In the genomic region with DNA sequence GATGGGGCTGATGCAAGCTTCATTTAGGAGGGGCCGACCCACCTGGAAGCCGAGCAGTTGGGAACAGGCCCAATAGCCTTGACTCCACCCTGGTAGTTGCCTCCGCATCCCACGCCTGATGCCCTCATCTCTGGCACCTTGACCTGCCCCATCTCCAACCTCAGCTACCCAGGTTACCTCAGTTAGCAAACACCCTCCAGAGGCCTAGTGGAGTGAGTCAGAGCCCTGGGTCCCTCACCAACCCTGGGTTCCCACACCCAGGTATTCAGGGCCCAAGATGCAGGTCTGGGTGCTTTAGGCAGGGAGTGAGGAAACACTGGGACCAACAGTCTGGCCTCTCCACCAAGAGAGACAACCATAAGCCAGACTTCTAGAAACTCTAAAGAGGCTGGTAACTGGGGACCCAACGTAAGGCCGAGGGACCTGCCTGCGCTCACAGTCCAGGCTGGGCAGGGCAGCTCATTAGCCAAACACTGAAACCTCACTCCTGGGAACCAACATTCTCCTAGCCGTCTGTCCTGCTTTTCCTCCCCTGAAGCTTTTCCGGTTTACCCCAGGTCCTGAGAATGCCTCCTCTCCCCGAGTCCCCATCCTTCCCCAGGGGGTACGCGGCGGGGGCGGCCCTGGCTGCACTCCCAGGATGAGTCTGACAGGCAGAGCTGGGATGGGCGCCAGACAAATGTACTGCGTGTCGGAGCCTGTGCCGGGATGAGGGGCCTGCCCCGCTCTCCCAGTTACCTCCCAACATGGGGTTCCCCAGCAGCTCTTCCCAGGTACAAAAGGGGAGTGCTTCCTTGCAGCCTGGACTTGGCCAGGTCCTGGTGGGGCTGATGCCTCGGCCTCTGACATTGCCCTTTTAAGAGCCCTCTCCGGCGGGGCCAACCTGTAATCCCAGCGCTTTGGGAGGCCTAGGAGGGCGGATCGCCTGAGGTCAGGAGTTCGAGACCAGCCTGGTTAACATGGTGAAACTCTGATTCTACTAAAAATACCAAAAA, we compare ENCODE assay signal across 1 cellular context.
TF ChIP-seq lines count a peak whose summit lies in the region.

No MANE protein-coding gene starts in this region.

TF ChIP-seq in HepG2, 621 proteins besides CTCF, POLR2A, EP300 and RAD21 (continues in another document):
- TF ChIP-seq TGIF2 (CRISPR knock-in tag; IDR thresholded peaks at IDR 0.05) = no peak
- no peak for TF ChIP-seq HNRNPH1 (optimal IDR thresholded peaks at IDR 0.05; ENCODE audit: low read depth, low read length)
- no peak for TF ChIP-seq PAX8 (CRISPR knock-in tag; IDR thresholded peaks at IDR 0.05; ENCODE audit: borderline replicate concordance)
- no peak for TF ChIP-seq ZNF563 (CRISPR knock-in tag; IDR thresholded peaks at IDR 0.05)
- TF ChIP-seq ZNF143 (CRISPR knock-in tag; IDR thresholded peaks at IDR 0.05) = no peak
- TF ChIP-seq, protein P1, sequence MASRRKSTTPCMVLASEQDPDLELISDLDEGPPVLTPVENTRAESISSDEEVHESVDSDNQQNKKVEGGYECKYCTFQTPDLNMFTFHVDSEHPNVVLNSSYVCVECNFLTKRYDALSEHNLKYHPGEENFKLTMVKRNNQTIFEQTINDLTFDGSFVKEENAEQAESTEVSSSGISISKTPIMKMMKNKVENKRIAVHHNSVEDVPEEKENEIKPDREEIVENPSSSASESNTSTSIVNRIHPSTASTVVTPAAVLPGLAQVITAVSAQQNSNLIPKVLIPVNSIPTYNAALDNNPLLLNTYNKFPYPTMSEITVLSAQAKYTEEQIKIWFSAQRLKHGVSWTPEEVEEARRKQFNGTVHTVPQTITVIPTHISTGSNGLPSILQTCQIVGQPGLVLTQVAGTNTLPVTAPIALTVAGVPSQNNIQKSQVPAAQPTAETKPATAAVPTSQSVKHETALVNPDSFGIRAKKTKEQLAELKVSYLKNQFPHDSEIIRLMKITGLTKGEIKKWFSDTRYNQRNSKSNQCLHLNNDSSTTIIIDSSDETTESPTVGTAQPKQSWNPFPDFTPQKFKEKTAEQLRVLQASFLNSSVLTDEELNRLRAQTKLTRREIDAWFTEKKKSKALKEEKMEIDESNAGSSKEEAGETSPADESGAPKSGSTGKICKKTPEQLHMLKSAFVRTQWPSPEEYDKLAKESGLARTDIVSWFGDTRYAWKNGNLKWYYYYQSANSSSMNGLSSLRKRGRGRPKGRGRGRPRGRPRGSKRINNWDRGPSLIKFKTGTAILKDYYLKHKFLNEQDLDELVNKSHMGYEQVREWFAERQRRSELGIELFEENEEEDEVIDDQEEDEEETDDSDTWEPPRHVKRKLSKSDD (CRISPR knock-in tag; IDR thresholded peaks at IDR 0.05; ENCODE audit: low read depth) = no peak
- peak; percentile 66 for TF ChIP-seq POLR2G (IDR thresholded peaks at IDR 0.05; ENCODE audit: low read depth, low read length)
- TF ChIP-seq ZNF549 (CRISPR knock-in tag; IDR thresholded peaks at IDR 0.05) = no peak
- no peak for TF ChIP-seq FIP1L1 (IDR thresholded peaks at IDR 0.05; ENCODE audit: borderline replicate concordance, insufficient read depth, low read depth, low read length)
- TF ChIP-seq EED (CRISPR knock-in tag; IDR thresholded peaks at IDR 0.05) = peak; percentile 33; the same call in 1 of the 2 replicates
- no peak for TF ChIP-seq ZNF816 (CRISPR knock-in tag; IDR thresholded peaks at IDR 0.05; ENCODE audit: borderline replicate concordance)
- TF ChIP-seq ZNF598 (CRISPR knock-in tag; IDR thresholded peaks at IDR 0.05; ENCODE audit: borderline replicate concordance) = 0 out of 2 replicates have a peak, but pooled peaks have one; percentile 20
- no peak for TF ChIP-seq HHEX (CRISPR knock-in tag; IDR thresholded peaks at IDR 0.05)
- TF ChIP-seq, protein P2, sequence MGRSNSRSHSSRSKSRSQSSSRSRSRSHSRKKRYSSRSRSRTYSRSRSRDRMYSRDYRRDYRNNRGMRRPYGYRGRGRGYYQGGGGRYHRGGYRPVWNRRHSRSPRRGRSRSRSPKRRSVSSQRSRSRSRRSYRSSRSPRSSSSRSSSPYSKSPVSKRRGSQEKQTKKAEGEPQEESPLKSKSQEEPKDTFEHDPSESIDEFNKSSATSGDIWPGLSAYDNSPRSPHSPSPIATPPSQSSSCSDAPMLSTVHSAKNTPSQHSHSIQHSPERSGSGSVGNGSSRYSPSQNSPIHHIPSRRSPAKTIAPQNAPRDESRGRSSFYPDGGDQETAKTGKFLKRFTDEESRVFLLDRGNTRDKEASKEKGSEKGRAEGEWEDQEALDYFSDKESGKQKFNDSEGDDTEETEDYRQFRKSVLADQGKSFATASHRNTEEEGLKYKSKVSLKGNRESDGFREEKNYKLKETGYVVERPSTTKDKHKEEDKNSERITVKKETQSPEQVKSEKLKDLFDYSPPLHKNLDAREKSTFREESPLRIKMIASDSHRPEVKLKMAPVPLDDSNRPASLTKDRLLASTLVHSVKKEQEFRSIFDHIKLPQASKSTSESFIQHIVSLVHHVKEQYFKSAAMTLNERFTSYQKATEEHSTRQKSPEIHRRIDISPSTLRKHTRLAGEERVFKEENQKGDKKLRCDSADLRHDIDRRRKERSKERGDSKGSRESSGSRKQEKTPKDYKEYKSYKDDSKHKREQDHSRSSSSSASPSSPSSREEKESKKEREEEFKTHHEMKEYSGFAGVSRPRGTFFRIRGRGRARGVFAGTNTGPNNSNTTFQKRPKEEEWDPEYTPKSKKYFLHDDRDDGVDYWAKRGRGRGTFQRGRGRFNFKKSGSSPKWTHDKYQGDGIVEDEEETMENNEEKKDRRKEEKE (IDR thresholded peaks at IDR 0.05) = no peak
- TF ChIP-seq KLF15 (CRISPR knock-in tag; IDR thresholded peaks at IDR 0.05; ENCODE audit: borderline replicate concordance) = no peak
- no peak for TF ChIP-seq SAP130 (CRISPR knock-in tag; IDR thresholded peaks at IDR 0.05; ENCODE audit: low read depth)
- TF ChIP-seq TARDBP (CRISPR knock-in tag; IDR thresholded peaks at IDR 0.05) = 0 out of 2 replicates have a peak, but pooled peaks have one; percentile 24
- TF ChIP-seq GABPB1 (CRISPR knock-in tag; IDR thresholded peaks at IDR 0.05) = peak; percentile 35; the same call in 1 of the 2 replicates
- no peak for TF ChIP-seq ZNF205 (CRISPR knock-in tag; IDR thresholded peaks at IDR 0.05)
- TF ChIP-seq, protein P3, sequence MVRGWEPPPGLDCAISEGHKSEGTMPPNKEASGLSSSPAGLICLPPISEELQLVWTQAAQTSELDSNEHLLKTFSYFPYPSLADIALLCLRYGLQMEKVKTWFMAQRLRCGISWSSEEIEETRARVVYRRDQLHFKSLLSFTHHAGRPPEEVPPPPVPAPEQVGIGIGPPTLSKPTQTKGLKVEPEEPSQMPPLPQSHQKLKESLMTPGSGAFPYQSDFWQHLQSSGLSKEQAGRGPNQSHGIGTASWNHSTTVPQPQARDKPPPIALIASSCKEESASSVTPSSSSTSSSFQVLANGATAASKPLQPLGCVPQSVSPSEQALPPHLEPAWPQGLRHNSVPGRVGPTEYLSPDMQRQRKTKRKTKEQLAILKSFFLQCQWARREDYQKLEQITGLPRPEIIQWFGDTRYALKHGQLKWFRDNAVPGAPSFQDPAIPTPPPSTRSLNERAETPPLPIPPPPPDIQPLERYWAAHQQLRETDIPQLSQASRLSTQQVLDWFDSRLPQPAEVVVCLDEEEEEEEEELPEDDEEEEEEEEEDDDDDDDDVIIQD (CRISPR knock-in tag; IDR thresholded peaks at IDR 0.05; ENCODE audit: low read depth) = no peak
- no peak for TF ChIP-seq NFE2L2 (IDR thresholded peaks at IDR 0.05; ENCODE audit: low read length)
- TF ChIP-seq NBN (conservative IDR thresholded peaks at IDR 0.05) = no peak
- 0 out of 2 replicates have a peak, but pooled peaks have one; percentile 21 for TF ChIP-seq ZC3H13 (CRISPR knock-in tag; IDR thresholded peaks at IDR 0.05)
- TF ChIP-seq NFATC3 (CRISPR knock-in tag; IDR thresholded peaks at IDR 0.05) = 0 out of 2 replicates have a peak, but pooled peaks have one; percentile 68
- peak; percentile 79; the same call in 1 of the 2 replicates for TF ChIP-seq KDM2A (CRISPR knock-in tag; IDR thresholded peaks at IDR 0.05; ENCODE audit: borderline replicate concordance, low read depth)
- no peak for TF ChIP-seq YY1 (IDR thresholded peaks at IDR 0.05; ENCODE audit: insufficient read depth, insufficient replicate concordance, low read depth, low read length)
- no peak for TF ChIP-seq THAP11 (CRISPR knock-in tag; IDR thresholded peaks at IDR 0.05)
- TF ChIP-seq, protein P4, sequence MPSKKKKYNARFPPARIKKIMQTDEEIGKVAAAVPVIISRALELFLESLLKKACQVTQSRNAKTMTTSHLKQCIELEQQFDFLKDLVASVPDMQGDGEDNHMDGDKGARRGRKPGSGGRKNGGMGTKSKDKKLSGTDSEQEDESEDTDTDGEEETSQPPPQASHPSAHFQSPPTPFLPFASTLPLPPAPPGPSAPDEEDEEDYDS (CRISPR knock-in tag; IDR thresholded peaks at IDR 0.05) = no peak
- TF ChIP-seq, protein P5, sequence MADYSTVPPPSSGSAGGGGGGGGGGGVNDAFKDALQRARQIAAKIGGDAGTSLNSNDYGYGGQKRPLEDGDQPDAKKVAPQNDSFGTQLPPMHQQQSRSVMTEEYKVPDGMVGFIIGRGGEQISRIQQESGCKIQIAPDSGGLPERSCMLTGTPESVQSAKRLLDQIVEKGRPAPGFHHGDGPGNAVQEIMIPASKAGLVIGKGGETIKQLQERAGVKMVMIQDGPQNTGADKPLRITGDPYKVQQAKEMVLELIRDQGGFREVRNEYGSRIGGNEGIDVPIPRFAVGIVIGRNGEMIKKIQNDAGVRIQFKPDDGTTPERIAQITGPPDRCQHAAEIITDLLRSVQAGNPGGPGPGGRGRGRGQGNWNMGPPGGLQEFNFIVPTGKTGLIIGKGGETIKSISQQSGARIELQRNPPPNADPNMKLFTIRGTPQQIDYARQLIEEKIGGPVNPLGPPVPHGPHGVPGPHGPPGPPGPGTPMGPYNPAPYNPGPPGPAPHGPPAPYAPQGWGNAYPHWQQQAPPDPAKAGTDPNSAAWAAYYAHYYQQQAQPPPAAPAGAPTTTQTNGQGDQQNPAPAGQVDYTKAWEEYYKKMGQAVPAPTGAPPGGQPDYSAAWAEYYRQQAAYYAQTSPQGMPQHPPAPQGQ (CRISPR knock-in tag; IDR thresholded peaks at IDR 0.05; ENCODE audit: borderline replicate concordance) = no peak
- TF ChIP-seq HNRNPL (IDR thresholded peaks at IDR 0.05; ENCODE audit: low read depth, low read length) = no peak
- TF ChIP-seq NFIB (CRISPR knock-in tag; IDR thresholded peaks at IDR 0.05; ENCODE audit: borderline replicate concordance) = no peak
- TF ChIP-seq, protein P6, sequence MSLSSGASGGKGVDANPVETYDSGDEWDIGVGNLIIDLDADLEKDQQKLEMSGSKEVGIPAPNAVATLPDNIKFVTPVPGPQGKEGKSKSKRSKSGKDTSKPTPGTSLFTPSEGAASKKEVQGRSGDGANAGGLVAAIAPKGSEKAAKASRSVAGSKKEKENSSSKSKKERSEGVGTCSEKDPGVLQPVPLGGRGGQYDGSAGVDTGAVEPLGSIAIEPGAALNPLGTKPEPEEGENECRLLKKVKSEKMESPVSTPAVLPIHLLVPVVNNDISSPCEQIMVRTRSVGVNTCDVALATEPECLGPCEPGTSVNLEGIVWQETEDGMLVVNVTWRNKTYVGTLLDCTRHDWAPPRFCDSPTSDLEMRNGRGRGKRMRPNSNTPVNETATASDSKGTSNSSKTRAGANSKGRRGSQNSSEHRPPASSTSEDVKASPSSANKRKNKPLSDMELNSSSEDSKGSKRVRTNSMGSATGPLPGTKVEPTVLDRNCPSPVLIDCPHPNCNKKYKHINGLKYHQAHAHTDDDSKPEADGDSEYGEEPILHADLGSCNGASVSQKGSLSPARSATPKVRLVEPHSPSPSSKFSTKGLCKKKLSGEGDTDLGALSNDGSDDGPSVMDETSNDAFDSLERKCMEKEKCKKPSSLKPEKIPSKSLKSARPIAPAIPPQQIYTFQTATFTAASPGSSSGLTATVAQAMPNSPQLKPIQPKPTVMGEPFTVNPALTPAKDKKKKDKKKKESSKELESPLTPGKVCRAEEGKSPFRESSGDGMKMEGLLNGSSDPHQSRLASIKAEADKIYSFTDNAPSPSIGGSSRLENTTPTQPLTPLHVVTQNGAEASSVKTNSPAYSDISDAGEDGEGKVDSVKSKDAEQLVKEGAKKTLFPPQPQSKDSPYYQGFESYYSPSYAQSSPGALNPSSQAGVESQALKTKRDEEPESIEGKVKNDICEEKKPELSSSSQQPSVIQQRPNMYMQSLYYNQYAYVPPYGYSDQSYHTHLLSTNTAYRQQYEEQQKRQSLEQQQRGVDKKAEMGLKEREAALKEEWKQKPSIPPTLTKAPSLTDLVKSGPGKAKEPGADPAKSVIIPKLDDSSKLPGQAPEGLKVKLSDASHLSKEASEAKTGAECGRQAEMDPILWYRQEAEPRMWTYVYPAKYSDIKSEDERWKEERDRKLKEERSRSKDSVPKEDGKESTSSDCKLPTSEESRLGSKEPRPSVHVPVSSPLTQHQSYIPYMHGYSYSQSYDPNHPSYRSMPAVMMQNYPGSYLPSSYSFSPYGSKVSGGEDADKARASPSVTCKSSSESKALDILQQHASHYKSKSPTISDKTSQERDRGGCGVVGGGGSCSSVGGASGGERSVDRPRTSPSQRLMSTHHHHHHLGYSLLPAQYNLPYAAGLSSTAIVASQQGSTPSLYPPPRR (CRISPR knock-in tag; IDR thresholded peaks at IDR 0.05; ENCODE audit: borderline replicate concordance) = no peak
- no peak for TF ChIP-seq ZNF296 (CRISPR knock-in tag; conservative IDR thresholded peaks at IDR 0.05)
- TF ChIP-seq, protein P7, sequence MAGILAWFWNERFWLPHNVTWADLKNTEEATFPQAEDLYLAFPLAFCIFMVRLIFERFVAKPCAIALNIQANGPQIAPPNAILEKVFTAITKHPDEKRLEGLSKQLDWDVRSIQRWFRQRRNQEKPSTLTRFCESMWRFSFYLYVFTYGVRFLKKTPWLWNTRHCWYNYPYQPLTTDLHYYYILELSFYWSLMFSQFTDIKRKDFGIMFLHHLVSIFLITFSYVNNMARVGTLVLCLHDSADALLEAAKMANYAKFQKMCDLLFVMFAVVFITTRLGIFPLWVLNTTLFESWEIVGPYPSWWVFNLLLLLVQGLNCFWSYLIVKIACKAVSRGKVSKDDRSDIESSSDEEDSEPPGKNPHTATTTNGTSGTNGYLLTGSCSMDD (CRISPR knock-in tag; IDR thresholded peaks at IDR 0.05) = no peak
- TF ChIP-seq ZNF496 (CRISPR knock-in tag; IDR thresholded peaks at IDR 0.05; ENCODE audit: insufficient replicate concordance) = no peak
- TF ChIP-seq ZNF253 (CRISPR knock-in tag; IDR thresholded peaks at IDR 0.05; ENCODE audit: borderline replicate concordance) = no peak
- TF ChIP-seq MBNL3 (CRISPR knock-in tag; conservative IDR thresholded peaks at IDR 0.05) = no peak
- TF ChIP-seq ZNF768 (CRISPR knock-in tag; IDR thresholded peaks at IDR 0.05) = no peak
- no peak for TF ChIP-seq NONO (IDR thresholded peaks at IDR 0.05)
- peak; percentile 58; the same call in 1 of the 2 replicates for TF ChIP-seq NONO (CRISPR knock-in tag; conservative IDR thresholded peaks at IDR 0.05)
- no peak for TF ChIP-seq FOSL1 (CRISPR knock-in tag; IDR thresholded peaks at IDR 0.05; ENCODE audit: borderline replicate concordance)
- TF ChIP-seq RNF2 (conservative IDR thresholded peaks at IDR 0.05; ENCODE audit: low read depth) = no peak
- TF ChIP-seq SIN3A (IDR thresholded peaks at IDR 0.05; ENCODE audit: borderline replicate concordance, low read depth, low read length) = no peak
- TF ChIP-seq CBX2 (IDR thresholded peaks at IDR 0.05; ENCODE audit: low read depth, low read length) = no peak
- TF ChIP-seq CBX2 (CRISPR knock-in tag; IDR thresholded peaks at IDR 0.05; ENCODE audit: low read depth) = no peak
- 0 out of 2 replicates have a peak, but pooled peaks have one; percentile 23 for TF ChIP-seq TBX2 (CRISPR knock-in tag; IDR thresholded peaks at IDR 0.05; ENCODE audit: borderline replicate concordance)
- TF ChIP-seq MXI1 (IDR thresholded peaks at IDR 0.05; ENCODE audit: borderline replicate concordance, low read depth, low read length) = no peak
- no peak for TF ChIP-seq ZNF781 (CRISPR knock-in tag; IDR thresholded peaks at IDR 0.05; ENCODE audit: borderline replicate concordance, not compliant biosample characterization)
- peak; percentile 90 for TF ChIP-seq AGO1 (IDR thresholded peaks at IDR 0.05; ENCODE audit: low read depth, low read length, poor library complexity, severe bottlenecking)
